ENCODE assay signal across 11 cellular contexts in genomic region chr3:94440767-94441493, GRCh38.
DNase-seq lines count a peak whose midpoint lies in the region; ATAC-seq and TF ChIP-seq lines count a peak whose summit lies in the region.
"Had no signal": no experiment of that assay in that cellular context is flagged by ENCODE, and none has a peak within 500 bp of the region (broad histone marks: within the 10 kb centered on the region; RNA-seq: fewer than 3 reads in every experiment).

No MANE protein-coding gene starts in this region.

- no peaks in the 10 kb centered on the region for H3K9me3 ChIP-seq in RWPE2 (ENCODE audit: severe bottlenecking)
- no peaks in the 10 kb centered on the region for H3K9me3 ChIP-seq in osteoblast (ENCODE audit: low read depth, low read length)

- peak overlapping the region; percentile 44 for H3K4me2 ChIP-seq in osteoblast (ENCODE audit: insufficient read depth, low read length)

- peak; percentile 83 for DNase-seq in EL
- no peak for DNase-seq in RWPE2 (ENCODE audit: low spot score)
- DNase-seq in fibroblast of gingiva (ENCODE audit: low read depth): peak; percentile 54
- peak; percentile 29 for DNase-seq in osteoblast (ENCODE audit: insufficient read length, low spot score, missing footprints)
- no peak for DNase-seq in nephron progenitor cell
- DNase-seq in NCI-H1930 (lab: John Stamatoyannopoulos, UW): no peak
- DNase-seq in NCI-H128 (lab: John Stamatoyannopoulos, UW; ENCODE audit: unreplicated experiment): no peak
- DNase-seq in DMS79 (lab: John Stamatoyannopoulos, UW): no peak
- DNase-seq: activated gamma-delta T cell, NCI-H2107, T-helper 2 cell had no signal

- H3K27ac ChIP-seq in RWPE2 (ENCODE audit: poor library complexity, severe bottlenecking): peak overlapping the region; percentile 90
- H3K27ac ChIP-seq in osteoblast (ENCODE audit: low read depth, low read length): peak overlapping the region; percentile 67

- ATAC-seq in RWPE2 (ENCODE audit: low read depth): peak; percentile 97

- H3K4me1 Mint-ChIP-seq in nephron progenitor cell: no peaks in the 10 kb centered on the region

- no peaks in the 10 kb centered on the region for H4K20me1 ChIP-seq in osteoblast (ENCODE audit: insufficient read depth, low read length)

- H3K36me3 Mint-ChIP-seq in nephron progenitor cell (ENCODE audit: low read depth): no peaks in the 10 kb centered on the region

- H3K4me3 Mint-ChIP-seq in nephron progenitor cell: no peak overlapping the region

- TF ChIP-seq CTCF in RWPE2 (IDR thresholded peaks at IDR 0.05; ENCODE audit: poor library complexity, severe bottlenecking): no peak
- TF ChIP-seq CTCF in osteoblast (IDR thresholded peaks at IDR 0.05; ENCODE audit: extremely low read depth, low read depth, low read length): no peak
- no peak for TF ChIP-seq CTCF in nephron progenitor cell (IDR thresholded peaks at IDR 0.05)

- H3K36me3 ChIP-seq in RWPE2 (ENCODE audit: low read depth): no peaks in the 10 kb centered on the region
- H3K36me3 ChIP-seq in osteoblast (ENCODE audit: insufficient read depth, low read length): no peaks in the 10 kb centered on the region

- H3K27me3 ChIP-seq in RWPE2 (ENCODE audit: insufficient read depth, poor library complexity, severe bottlenecking): no peaks in the 10 kb centered on the region
- H3K27me3 ChIP-seq in osteoblast (ENCODE audit: insufficient read depth, low read length): no peaks in the 10 kb centered on the region

- H3K9me3 Mint-ChIP-seq in nephron progenitor cell: peaks cover 12% of the 10 kb centered on the region

- H3K79me2 ChIP-seq in osteoblast (ENCODE audit: insufficient read depth, low read length): no peaks in the 10 kb centered on the region

- no peaks in the 10 kb centered on the region for H3K27me3 Mint-ChIP-seq in nephron progenitor cell (ENCODE audit: low read depth, poor library complexity)

- H3K27ac Mint-ChIP-seq in nephron progenitor cell: no peak overlapping the region

- H2AFZ ChIP-seq in osteoblast (ENCODE audit: low read length): no peak overlapping the region

- H3K4me1 ChIP-seq in RWPE2 (ENCODE audit: insufficient read depth, poor library complexity, severe bottlenecking) (peaks cover 19% of the 10 kb centered on the region), osteoblast (ENCODE audit: insufficient read depth, low read length) (peaks cover 12% of the 10 kb centered on the region)

- H3K4me3 ChIP-seq in RWPE2 (ENCODE audit: severe bottlenecking) (no peak overlapping the region), osteoblast (ENCODE audit: insufficient read depth, low read length) (peak overlapping the region; percentile 11)

Comparison
In these comparisons a context has a peak if more than half of its experiments do, and no peak if none do; other contexts are left out.
1. DNase-seq: peak in EL (single experiment), fibroblast of gingiva (single experiment) and osteoblast (single experiment); none in RWPE2 (single experiment), nephron progenitor cell (single experiment), NCI-H1930 (0 of 2), NCI-H128 (single experiment) and DMS79 (single experiment).